In genomic region chr11:118238947-118239346, GRCh38 we compare ENCODE assay signal across 13 cellular contexts. TPM values are rescaled to one million over a fixed set of nuclear protein-coding genes. Genes with fewer than 3 reads are reported as not detected.
DNase-seq lines count a peak whose midpoint lies in the region; ATAC-seq lines count a peak whose summit lies in the region.
"Had no signal": no experiment of that assay in that cellular context is flagged by ENCODE, and none has a peak within 500 bp of the region (broad histone marks: within the 10 kb centered on the region; RNA-seq: fewer than 3 reads in every experiment).

No MANE protein-coding gene starts in this region.

- H3K36me3 Mint-ChIP-seq in activated naive CD4-positive, alpha-beta T cell treated with anti-CD3 and anti-CD28 coated beads, Interleukin-2, amount 50 U/mL, for 24 hours = peaks cover 45% of the 10 kb centered on the region
- peaks cover 39% of the 10 kb centered on the region for H3K36me3 Mint-ChIP-seq in T-cell
- H3K36me3 Mint-ChIP-seq in effector memory CD8-positive, alpha-beta T cell (ENCODE audit: insufficient read depth) = peaks cover 40% of the 10 kb centered on the region

- ATAC-seq in T-cell (replicated peaks in 1 of 4) (no peak), HG02623 (IDR thresholded peaks at IDR 0.05; ENCODE audit: unreplicated experiment) (no peak), HG03439 (IDR thresholded peaks at IDR 0.05; ENCODE audit: unreplicated experiment) (no peak)
- ATAC-seq in effector memory CD8-positive, alpha-beta T cell (replicated peaks) = peak; percentile 12
- ATAC-seq in stimulated activated naive CD8-positive, alpha-beta T cell treated with anti-CD3 and anti-CD28 coated beads, Interleukin-15, amount 100 ng/mL, for 72 hours = peak; percentile 26
- ATAC-seq: HCT116 had no signal

- CTCF ChIA-PET in T-cell (lab: Charles Lee) = interaction anchor here (0.5 to 1.6 kb wide), 4 partner anchors 15 to 283 kb away, joined by 3 to 13 read pairs (median 4); partner anchors contain the start of gene JAML (in 1 of the 2)

- no peaks in the 10 kb centered on the region for H3K27me3 Mint-ChIP-seq in activated naive CD4-positive, alpha-beta T cell treated with anti-CD3 and anti-CD28 coated beads, Interleukin-2, amount 50 U/mL, for 24 hours
- H3K27me3 Mint-ChIP-seq in T-cell = no peaks in the 10 kb centered on the region
- no peaks in the 10 kb centered on the region for H3K27me3 Mint-ChIP-seq in effector memory CD8-positive, alpha-beta T cell
- H3K27me3 Mint-ChIP-seq in stimulated activated naive CD8-positive, alpha-beta T cell treated with anti-CD3 and anti-CD28 coated beads, Interleukin-15, amount 100 ng/mL, for 72 hours = no peaks in the 10 kb centered on the region
- H3K27me3 Mint-ChIP-seq: activated B cell treated with CpG ODN at 0.5 μM for 24 hours had no signal

- POLR2A ChIA-PET in T-cell (lab: Charles Lee) = interaction anchor here (0.8 to 1.6 kb wide), 3 partner anchors 13 to 20 kb away, joined by 4 to 11 read pairs (median 4); partner anchors contain the start of genes JAML (in 1 of the 2) and MPZL3 (in 1 of the 2)

- H3K27ac Mint-ChIP-seq in activated naive CD4-positive, alpha-beta T cell treated with anti-CD3 and anti-CD28 coated beads, Interleukin-2, amount 50 U/mL, for 24 hours = peak overlapping the region; percentile 82
- peak overlapping the region; percentile 47 to 63 for H3K27ac Mint-ChIP-seq in T-cell
- peak overlapping the region; percentile 90 to 92 for H3K27ac Mint-ChIP-seq in effector memory CD8-positive, alpha-beta T cell
- peak overlapping the region; percentile 59 to 80 for H3K27ac Mint-ChIP-seq in stimulated activated naive CD8-positive, alpha-beta T cell treated with anti-CD3 and anti-CD28 coated beads, Interleukin-15, amount 100 ng/mL, for 72 hours
- H3K27ac Mint-ChIP-seq: activated B cell treated with CpG ODN at 0.5 μM for 24 hours had no signal

- no peaks in the 10 kb centered on the region for H3K9me3 Mint-ChIP-seq in activated naive CD4-positive, alpha-beta T cell treated with anti-CD3 and anti-CD28 coated beads, Interleukin-2, amount 50 U/mL, for 24 hours
- no peaks in the 10 kb centered on the region for H3K9me3 Mint-ChIP-seq in T-cell
- H3K9me3 Mint-ChIP-seq in effector memory CD8-positive, alpha-beta T cell = no peaks in the 10 kb centered on the region
- H3K9me3 Mint-ChIP-seq in stimulated activated naive CD8-positive, alpha-beta T cell treated with anti-CD3 and anti-CD28 coated beads, Interleukin-15, amount 100 ng/mL, for 72 hours = no peaks in the 10 kb centered on the region
- H3K9me3 Mint-ChIP-seq: activated B cell treated with CpG ODN at 0.5 μM for 24 hours had no signal

- peak overlapping the region; percentile 87 for H3K4me3 Mint-ChIP-seq in activated naive CD4-positive, alpha-beta T cell treated with anti-CD3 and anti-CD28 coated beads, Interleukin-2, amount 50 U/mL, for 24 hours
- H3K4me3 Mint-ChIP-seq in T-cell = peak overlapping the region in 2 of 3 donors; percentile 46 to 62
- peak overlapping the region; percentile 69 to 79 for H3K4me3 Mint-ChIP-seq in effector memory CD8-positive, alpha-beta T cell
- peak overlapping the region; percentile 77 to 83 for H3K4me3 Mint-ChIP-seq in stimulated activated naive CD8-positive, alpha-beta T cell treated with anti-CD3 and anti-CD28 coated beads, Interleukin-15, amount 100 ng/mL, for 72 hours
- H3K4me3 Mint-ChIP-seq: activated B cell treated with CpG ODN at 0.5 μM for 24 hours had no signal

- H3K4me1 Mint-ChIP-seq in activated naive CD4-positive, alpha-beta T cell treated with anti-CD3 and anti-CD28 coated beads, Interleukin-2, amount 50 U/mL, for 24 hours = peaks cover 89% of the 10 kb centered on the region
- H3K4me1 Mint-ChIP-seq in T-cell = peaks cover 54 to 73% (median 62%) of the 10 kb centered on the region in 3 donors
- peaks cover 57 to 70% of the 10 kb centered on the region in 2 donors for H3K4me1 Mint-ChIP-seq in effector memory CD8-positive, alpha-beta T cell (ENCODE audit: low read depth in 2 of 2)
- H3K4me1 Mint-ChIP-seq in stimulated activated naive CD8-positive, alpha-beta T cell treated with anti-CD3 and anti-CD28 coated beads, Interleukin-15, amount 100 ng/mL, for 72 hours = peaks cover 67% of the 10 kb centered on the region

- no peak for DNase-seq in activated naive CD4-positive, alpha-beta T cell treated with anti-CD3 and anti-CD28 coated beads, Interleukin-2, amount 50 U/mL, for 16 hours
- no peak for DNase-seq in T-cell
- DNase-seq in effector memory CD8-positive, alpha-beta T cell = no peak
- DNase-seq in stimulated activated naive CD8-positive, alpha-beta T cell treated with anti-CD3 and anti-CD28 coated beads, Interleukin-15, amount 100 ng/mL, for 72 hours = peak in 1 of 2 donors; percentile 34
- no peak for DNase-seq in stimulated activated naive CD4-positive, alpha-beta T cell (lab: John Stamatoyannopoulos, UW)
- DNase-seq: activated B cell treated with CpG ODN at 0.5 μM for 24 hours, hippocampal formation, Karpas-422, trophoblast cell had no signal

RNA-seq across cellular contexts. Expression of gene MPZL3, which starts 13.2 kb away (rescaled TPM):
- total RNA-seq in T-cell = 10 to 100 TPM in 4 of 5 donors, 1 to 10 TPM in 1; 9.8 to 25.2 (median 16.5) TPM

RNA-seq across cellular contexts. Expression of gene JAML, which starts 14.1 kb away (rescaled TPM):
- 100 to 1,000 TPM in 2 of 5 donors, 10 to 100 TPM in 3; 60.8 to 165 (median 95.8) TPM for total RNA-seq in T-cell

RNA-seq across cellular contexts. Expression of gene MPZL2, which starts 25.1 kb away (rescaled TPM):
- 1 to 10 TPM in 4 of 5 donors, under 1 TPM in 1; 0.85 to 5.6 (median 2.0) TPM for total RNA-seq in T-cell
- total RNA-seq: activated B cell treated with CpG ODN at 0.5 μM for 24 hours had no signal

Comparison
In these comparisons a context has a peak if more than half of its experiments do, and no peak if none do; other contexts are left out.
1. ATAC-seq: peak in effector memory CD8-positive, alpha-beta T cell (single experiment) and stimulated activated naive CD8-positive, alpha-beta T cell treated with anti-CD3 and anti-CD28 coated beads, Interleukin-15, amount 100 ng/mL, for 72 hours (single experiment); none in T-cell (0 of 4), HG02623 (single experiment) and HG03439 (single experiment).
2. Peak in every context shown above with its lines, with median percentiles within 50 percentile points of each other: H3K27ac Mint-ChIP-seq and H3K4me3 Mint-ChIP-seq.